Comparison of ENCODE assay signal across 31 cellular contexts in the genomic region with DNA sequence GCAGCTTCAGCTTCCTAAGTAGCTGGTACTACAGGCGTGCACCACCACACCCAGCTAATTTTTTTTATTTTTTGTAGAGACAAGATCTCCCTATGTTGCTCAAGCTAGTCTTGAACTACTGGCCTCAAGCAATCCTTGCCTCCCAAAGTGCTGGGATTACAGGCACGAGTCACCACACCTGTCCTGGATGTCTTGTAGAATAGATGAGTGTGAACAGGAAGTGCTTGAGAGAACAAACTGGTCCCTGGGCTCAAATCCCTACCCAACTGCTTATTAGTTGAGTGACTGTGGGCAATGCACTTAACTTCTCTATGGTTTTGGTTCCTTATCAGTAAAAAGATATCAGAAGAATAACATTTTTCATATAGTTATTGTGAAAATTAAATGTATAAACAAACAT. TPM values are rescaled to one million over a fixed set of nuclear protein-coding genes. Genes with fewer than 3 reads are reported as not detected.
"Had no signal": no experiment of that assay in that cellular context is flagged by ENCODE, and none has a peak within 500 bp of the region (broad histone marks: within the 10 kb centered on the region; RNA-seq: fewer than 3 reads in every experiment).

No MANE protein-coding gene starts in this region.

- ATAC-seq: activated naive CD4-positive, alpha-beta T cell treated with anti-CD3 and anti-CD28 coated beads, Interleukin-2, amount 50 U/mL, for 72 hours; activated naive CD8-positive, alpha-beta T cell treated with anti-CD3 and anti-CD28 coated beads, Interleukin-2, amount 50 U/mL, for 24 hours; activated T-cell treated with anti-CD3 and anti-CD28 coated beads, Interleukin-2, amount 50 U/mL, for 72 hours; activated T-helper 17 cell treated with anti-CD3 and anti-CD28 coated beads, Interleukin-2, amount 50 U/mL, for 72 hours; body of pancreas had no signal

- H3K27ac ChIP-seq: adrenal gland, ascending aorta, body of pancreas, brain microvascular endothelial cell, breast epithelium, cardiac muscle cell, colonic mucosa had no signal

- DNase-seq: activated effector memory CD4-positive, alpha-beta T cell treated with anti-CD3 and anti-CD28 coated beads, Interleukin-2, amount 50 U/mL, for 16 hours; activated effector memory CD4-positive, alpha-beta T cell treated with Interleukin-2 at 50 U/mL for 16 hours; activated gamma-delta T cell; activated gamma-delta T cell treated with Interleukin-2 at 50 U/mL for 16 hours; activated naive CD4-positive, alpha-beta T cell; activated naive CD4-positive, alpha-beta T cell treated with anti-CD3 and anti-CD28 coated beads for 36 hours; activated naive CD4-positive, alpha-beta T cell treated with anti-CD3 and anti-CD28 coated beads, Interleukin-2, amount 10 ng/mL, durations not matched to agents 7 days and 5 days; activated naive CD4-positive, alpha-beta T cell treated with anti-CD3 and anti-CD28 coated beads, Interleukin-2, amount 50 U/mL, for 16 hours; activated naive CD4-positive, alpha-beta T cell treated with Interleukin-2 at 50 U/mL for 16 hours; activated naive CD8-positive, alpha-beta T cell treated with anti-CD3 and anti-CD28 coated beads for 36 hours; activated naive CD8-positive, alpha-beta T cell treated with anti-CD3 and anti-CD28 coated beads, Interleukin-2, amount 10 ng/mL, durations not matched to agents 7 days and 5 days; activated naive CD8-positive, alpha-beta T cell treated with anti-CD3 and anti-CD28 coated beads, Interleukin-2, amount 50 U/mL, for 24 hours; activated T-cell treated with anti-CD3 and anti-CD28 coated beads, Interleukin-2, amount 50 U/mL, for 48 hours; activated T-cell treated with anti-CD3 and anti-CD28 coated beads, Interleukin-2, amount 50 U/mL, for 72 hours; adrenal gland; amniotic stem cell; amygdala; anterior cingulate cortex; aorta; body of pancreas; brain microvascular endothelial cell; caudate nucleus; central memory CD4-positive, alpha-beta T cell; cerebellar nuclear complex; colonic mucosa had no signal

- H3K4me1 ChIP-seq: breast epithelium, colonic mucosa had no signal

- H3K27me3 ChIP-seq: adrenal gland, ascending aorta, body of pancreas, brain microvascular endothelial cell, breast epithelium, cardiac muscle cell, colonic mucosa had no signal

- H3K9me3 ChIP-seq: adrenal gland, ascending aorta, body of pancreas, breast epithelium, colonic mucosa had no signal

- H3K4me3 ChIP-seq: adrenal gland, ascending aorta, body of pancreas, breast epithelium, cardiac muscle cell, colonic mucosa had no signal

- H3K36me3 ChIP-seq: adrenal gland, ascending aorta, brain microvascular endothelial cell, breast epithelium, cardiac muscle cell, colonic mucosa had no signal

RNA-seq across cellular contexts. Expression of gene PKDCC, which starts 34.2 kb away (rescaled TPM):
- total RNA-seq: activated naive CD4-positive, alpha-beta T cell treated with anti-CD3 and anti-CD28 coated beads for 36 hours; activated naive CD4-positive, alpha-beta T cell treated with anti-CD3 and anti-CD28 coated beads, Interleukin-2, amount 50 U/mL, for 72 hours; activated naive CD8-positive, alpha-beta T cell treated with anti-CD3 and anti-CD28 coated beads for 36 hours; activated naive CD8-positive, alpha-beta T cell treated with anti-CD3 and anti-CD28 coated beads, Interleukin-2, amount 10 ng/mL, durations not matched to agents 7 days and 5 days; activated T-cell treated with anti-CD3 and anti-CD28 coated beads, Interleukin-2, amount 50 U/mL, for 72 hours; activated T-helper 1 cell treated with anti-CD3 and anti-CD28 coated beads, Interleukin-12 subunit alpha, Interleukin-12 subunit beta, Interleukin-2, Interleukin-4 antibody, amounts not matched to agents 30 ng/mL and 10 ng/mL and 1 ng/mL, durations not matched to agents 14 hours and 24 hours and 36 hours; activated T-helper 17 cell treated with anti-CD3 and anti-CD28 coated beads, Interleukin-2, amount 50 U/mL, for 72 hours had no signal
